8 cellular contexts compared by ENCODE assay signal in the genomic region with DNA sequence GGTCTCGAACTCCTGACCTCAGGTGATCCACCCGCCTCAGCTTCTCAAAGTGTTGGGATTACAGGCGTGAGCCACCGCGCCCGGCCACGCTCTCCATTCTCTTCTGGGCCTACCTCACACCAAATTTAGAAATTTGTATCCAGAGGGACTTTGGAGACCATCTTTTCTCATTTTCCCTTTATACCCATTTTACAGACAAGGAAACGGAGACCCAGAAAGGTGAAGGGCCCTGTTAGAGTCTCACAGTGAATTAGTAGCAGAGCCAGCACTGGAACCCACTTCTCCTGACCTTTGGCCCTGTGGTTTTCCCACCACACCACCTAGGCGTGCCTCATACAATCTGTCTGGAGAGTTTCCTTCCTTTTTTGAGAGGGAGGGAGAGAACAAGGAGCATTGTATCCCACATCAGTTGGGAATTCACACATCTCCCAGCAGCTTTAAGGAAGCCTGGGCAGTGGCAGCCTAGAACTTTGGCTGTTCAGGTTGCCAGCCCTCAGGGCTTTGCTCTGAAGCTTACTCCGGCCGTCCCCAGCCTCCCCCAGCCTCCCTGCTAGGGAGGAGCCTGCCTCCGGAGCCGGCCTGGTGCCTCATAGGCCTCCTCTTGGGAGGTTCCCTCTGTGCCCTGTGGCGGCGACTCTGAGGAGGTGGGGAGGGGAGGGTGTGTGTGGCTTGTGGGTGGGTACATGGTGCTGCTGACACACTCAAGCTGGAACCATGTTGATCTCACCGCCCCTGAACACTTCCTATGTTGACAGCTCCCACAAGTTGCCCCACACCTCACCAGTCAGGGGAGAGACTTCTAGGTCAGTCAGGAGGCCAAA. TPM values are rescaled to one million over a fixed set of nuclear protein-coding genes. Genes with fewer than 3 reads are reported as not detected.
DNase-seq lines count a peak whose midpoint lies in the region; ATAC-seq and TF ChIP-seq lines count a peak whose summit lies in the region.

No MANE protein-coding gene starts in this region.

- POLR2A ChIA-PET in HCT116 (lab: Charles Lee) = no interaction called here

- H3K4me3 Mint-ChIP-seq in activated CD8-positive, alpha-beta memory T cell treated with anti-CD3 and anti-CD28 coated beads, Interleukin-2, amount 10 ng/mL, durations not matched to agents 7 days and 5 days = peak overlapping the region; percentile 5

- H2AFZ ChIP-seq in HCT116 (ENCODE audit: low read depth, low read length, poor library complexity, severe bottlenecking) (no peak overlapping the region), fibroblast of lung (ENCODE audit: low read length) (no peak overlapping the region)

- peaks cover 74% of the 10 kb centered on the region for H3K36me3 Mint-ChIP-seq in activated CD8-positive, alpha-beta memory T cell treated with anti-CD3 and anti-CD28 coated beads, Interleukin-2, amount 10 ng/mL, durations not matched to agents 7 days and 5 days

- no peak for TF ChIP-seq POLR2A in HCT116 (IDR thresholded peaks at IDR 0.05; ENCODE audit: borderline replicate concordance, extremely low read depth, insufficient read depth, insufficient read length)

- DNase-seq in HCT116 (ENCODE audit: low read depth, low spot score) (no peak), fibroblast of lung (ENCODE audit: low read depth in 2 of 2) (peak; percentile 78 to 80), cerebellum (ENCODE audit: low spot score) (no peak), Ammon's horn (ENCODE audit: low spot score) (no peak), WERI-Rb-1 (no peak)
- DNase-seq in activated CD8-positive, alpha-beta memory T cell treated with anti-CD3 and anti-CD28 coated beads, Interleukin-2, amount 10 ng/mL, durations not matched to agents 7 days and 5 days = peak; percentile 90
- peak; percentile 46 for DNase-seq in stimulated activated CD4-positive, alpha-beta T cell treated with anti-CD3 and anti-CD28 coated beads, Interleukin-2, amount 100 ng/mL, for 4 hours (ENCODE audit: low read depth)

- H3K27ac ChIP-seq in HCT116 (ENCODE audit: low read depth, low read length) (peak overlapping the region; percentile 22; the same call in 1 of the 2 replicates), fibroblast of lung (ENCODE audit: insufficient read depth, low read length) (peak overlapping the region; percentile 44), WERI-Rb-1 (no peak overlapping the region)

- H3K27ac Mint-ChIP-seq in activated CD8-positive, alpha-beta memory T cell treated with anti-CD3 and anti-CD28 coated beads, Interleukin-2, amount 10 ng/mL, durations not matched to agents 7 days and 5 days = peak overlapping the region; percentile 98

- no TSS peak for BruUV-seq in HCT116 (replicated peaks; lab: Mats Ljungman, UMichigan)

- no peaks in the 10 kb centered on the region for H4K20me1 ChIP-seq in HCT116 (ENCODE audit: insufficient read depth)
- H4K20me1 ChIP-seq in fibroblast of lung (ENCODE audit: control insufficient read depth, extremely low read depth, insufficient read depth, low read length) = peaks cover 3% of the 10 kb centered on the region

- H3K9me3 ChIP-seq in HCT116 (ENCODE audit: control insufficient read depth in 1 of 2, insufficient read depth in 1 of 2, low read depth in 1 of 2, low read length in 2 of 2) (no peaks in the 10 kb centered on the region), fibroblast of lung (ENCODE audit: control insufficient read depth, insufficient read depth, low read depth, low read length) (no peaks in the 10 kb centered on the region), WERI-Rb-1 (ENCODE audit: severe bottlenecking) (no peaks in the 10 kb centered on the region)

- no peaks in the 10 kb centered on the region for H3K27me3 Mint-ChIP-seq in activated CD8-positive, alpha-beta memory T cell treated with anti-CD3 and anti-CD28 coated beads, Interleukin-2, amount 10 ng/mL, durations not matched to agents 7 days and 5 days

- intact Hi-C loops in HCT116 (cut with micrococcal nuclease) = no loop called here

- H3K4me2 ChIP-seq in HCT116 (ENCODE audit: low read length) (peak overlapping the region; percentile 67), fibroblast of lung (ENCODE audit: extremely low read depth, insufficient read depth, low read length) (no peak overlapping the region)

- H3K27me3 ChIP-seq in HCT116 (ENCODE audit: insufficient read depth, low read length) = no peaks in the 10 kb centered on the region
- H3K27me3 ChIP-seq in fibroblast of lung (ENCODE audit: control insufficient read depth, insufficient read depth, low read length) = no peaks in the 10 kb centered on the region
- H3K27me3 ChIP-seq in WERI-Rb-1 (ENCODE audit: insufficient read depth, low read depth, severe bottlenecking) = no peaks in the 10 kb centered on the region

- H3K9me3 Mint-ChIP-seq in activated CD8-positive, alpha-beta memory T cell treated with anti-CD3 and anti-CD28 coated beads, Interleukin-2, amount 10 ng/mL, durations not matched to agents 7 days and 5 days (ENCODE audit: low read depth) = no peaks in the 10 kb centered on the region

- peaks cover 32 to 55% of the 10 kb centered on the region in 2 experiments for H3K4me1 ChIP-seq in HCT116 (ENCODE audit: control insufficient read depth in 1 of 2, insufficient read depth in 2 of 2, low read length in 2 of 2)
- H3K4me1 ChIP-seq in fibroblast of lung (ENCODE audit: control insufficient read depth, extremely low read depth, insufficient read depth, low read length) = peaks cover 2% of the 10 kb centered on the region

- peaks cover 87% of the 10 kb centered on the region for H3K4me1 Mint-ChIP-seq in activated CD8-positive, alpha-beta memory T cell treated with anti-CD3 and anti-CD28 coated beads, Interleukin-2, amount 10 ng/mL, durations not matched to agents 7 days and 5 days

- H3K4me3 ChIP-seq in HCT116 (replicated peaks in 1 of 2; ENCODE audit: low read depth in 1 of 2, low read length in 2 of 2) = no peak overlapping the region
- H3K4me3 ChIP-seq in fibroblast of lung (replicated peaks in 1 of 4; ENCODE audit: control extremely low read depth in 1 of 4, insufficient read depth in 1 of 4, low read depth in 3 of 4, low read length in 4 of 4) = no peak overlapping the region
- H3K4me3 ChIP-seq in WERI-Rb-1 (ENCODE audit: low read depth, low read length) = no peak overlapping the region

- H3K79me2 ChIP-seq in HCT116 (ENCODE audit: insufficient read depth, low read length) = peaks cover 23% of the 10 kb centered on the region
- peaks cover 86% of the 10 kb centered on the region for H3K79me2 ChIP-seq in fibroblast of lung (ENCODE audit: control insufficient read depth, insufficient read depth, low read length)

- CTCF ChIA-PET in HCT116 (lab: Charles Lee) = no interaction called here
- CTCF ChIA-PET in activated CD8-positive, alpha-beta memory T cell treated with anti-CD3 and anti-CD28 coated beads, Interleukin-2, amount 10 ng/mL, durations not matched to agents 7 days and 5 days (lab: Charles Lee) = interaction anchor here (0.6 to 2.2 kb wide), 6 partner anchors 8 to 46 kb away, joined by 3 to 5 read pairs (median 4); no protein-coding TSS in a partner anchor

- no peak for TF ChIP-seq CTCF in HCT116 (IDR thresholded peaks at IDR 0.05 in 2 of 3, conservative IDR thresholded peaks at IDR 0.05 in 1 of 3; ENCODE audit: borderline replicate concordance in 1 of 3, insufficient read depth in 1 of 3, low read depth in 2 of 3, low read length in 2 of 3)
- no peak for TF ChIP-seq CTCF in fibroblast of lung (conservative IDR thresholded peaks at IDR 0.05 in 1 of 2, IDR thresholded peaks at IDR 0.05 in 1 of 2; ENCODE audit: low read depth in 1 of 2, low read length in 2 of 2)
- no peak for TF ChIP-seq CTCF in WERI-Rb-1 (IDR thresholded peaks at IDR 0.05; ENCODE audit: low read depth, low read length)

- H3K9ac ChIP-seq in HCT116 (ENCODE audit: low read length) = no peak overlapping the region
- no peak overlapping the region for H3K9ac ChIP-seq in fibroblast of lung (ENCODE audit: insufficient read depth, low read length)

- H3K36me3 ChIP-seq in HCT116 (ENCODE audit: control insufficient read depth in 1 of 2, insufficient read depth in 2 of 2, low read length in 2 of 2) (peaks cover 2 to 43% of the 10 kb centered on the region in 2 experiments; a peak in 2 of 4 replicates), fibroblast of lung (ENCODE audit: control insufficient read depth, insufficient read depth, low read length) (peaks cover 61% of the 10 kb centered on the region), WERI-Rb-1 (peaks cover 5% of the 10 kb centered on the region; the same call in 1 of the 2 replicates)

- ATAC-seq in HCT116 (peak; percentile 25; the same call in 1 of the 2 replicates), HG03025 (IDR thresholded peaks at IDR 0.05; ENCODE audit: low FRiP score, unreplicated experiment) (no peak)
- peak; percentile 45 for ATAC-seq in activated CD8-positive, alpha-beta memory T cell treated with anti-CD3 and anti-CD28 coated beads, Interleukin-2, amount 10 ng/mL, durations not matched to agents 7 days and 5 days

- no peaks in the 10 kb centered on the region for H3K9me2 ChIP-seq in HCT116 (ENCODE audit: insufficient read depth)

- RAD21 ChIA-PET in HCT116 (lab: Charles Lee; ENCODE audit: low non-redundant PET in 1 of 2, low total read pairs in 2 of 2, uncharacterized antibody in 2 of 2, unreplicated experiment in 2 of 2) = no interaction called here

- no peak for TF ChIP-seq RAD21 in HCT116 (IDR thresholded peaks at IDR 0.05; ENCODE audit: low read depth)

TF ChIP-seq in HCT116, 20 proteins besides CTCF, POLR2A, EP300 and RAD21 (continues in another document):
- TF ChIP-seq CEBPB (IDR thresholded peaks at IDR 0.05; ENCODE audit: low read depth) (no peak), SRF (IDR thresholded peaks at IDR 0.05; ENCODE audit: low read depth) (no peak), EGR1 (IDR thresholded peaks at IDR 0.05; ENCODE audit: low read depth) (no peak), ZNF274 (IDR thresholded peaks at IDR 0.05; ENCODE audit: low read depth, low read length) (no peak), POLR2AphosphoS5 (IDR thresholded peaks at IDR 0.05; ENCODE audit: low read depth, low read length) (no peak; the same call in 1 of the 2 replicates), EZH2 (IDR thresholded peaks at IDR 0.05) (no peak), FOSL1 (IDR thresholded peaks at IDR 0.05; ENCODE audit: low read depth) (no peak), MAX (IDR thresholded peaks at IDR 0.05) (no peak), ELF1 (IDR thresholded peaks at IDR 0.05; ENCODE audit: borderline replicate concordance, low read depth) (no peak)

RNA-seq across cellular contexts. Expression of gene FOSL2, which starts 13.8 kb away (rescaled TPM):
- total RNA-seq in HCT116 (2021; ENCODE audit: unreplicated experiment) = 44.8 TPM
- 21.9 and 28.4 TPM in 2 replicates for polyA plus RNA-seq in HCT116 (2012)
- 10 to 100 TPM; 56.2 to 75.7 TPM for total RNA-seq in activated CD8-positive, alpha-beta memory T cell treated with anti-CD3 and anti-CD28 coated beads, Interleukin-2, amount 10 ng/mL, durations not matched to agents 7 days and 5 days
- 68.6 and 83.6 TPM in 2 replicates for total RNA-seq in fibroblast of lung
- 27.8 and 58.9 TPM in 2 replicates for polyA plus RNA-seq in fibroblast of lung
- polyA plus RNA-seq in fibroblast of lung (2012) = 33.0 and 74.5 TPM in 2 replicates
- 110 and 268 TPM in 2 replicates for polyA minus RNA-seq in fibroblast of lung (ENCODE audit: low replicate concordance)
- 5.8 TPM for total RNA-seq in cerebellum

Comparison
In these comparisons a context has a peak if more than half of its experiments do, and no peak if none do; other contexts are left out.
1. DNase-seq: peak in activated CD8-positive, alpha-beta memory T cell treated with anti-CD3 and anti-CD28 coated beads, Interleukin-2, amount 10 ng/mL, durations not matched to agents 7 days and 5 days (single experiment), fibroblast of lung (2 of 2) and stimulated activated CD4-positive, alpha-beta T cell treated with anti-CD3 and anti-CD28 coated beads, Interleukin-2, amount 100 ng/mL, for 4 hours (single experiment); none in HCT116 (single experiment), cerebellum (single experiment), Ammon's horn (single experiment) and WERI-Rb-1 (single experiment).